In the genomic region with DNA sequence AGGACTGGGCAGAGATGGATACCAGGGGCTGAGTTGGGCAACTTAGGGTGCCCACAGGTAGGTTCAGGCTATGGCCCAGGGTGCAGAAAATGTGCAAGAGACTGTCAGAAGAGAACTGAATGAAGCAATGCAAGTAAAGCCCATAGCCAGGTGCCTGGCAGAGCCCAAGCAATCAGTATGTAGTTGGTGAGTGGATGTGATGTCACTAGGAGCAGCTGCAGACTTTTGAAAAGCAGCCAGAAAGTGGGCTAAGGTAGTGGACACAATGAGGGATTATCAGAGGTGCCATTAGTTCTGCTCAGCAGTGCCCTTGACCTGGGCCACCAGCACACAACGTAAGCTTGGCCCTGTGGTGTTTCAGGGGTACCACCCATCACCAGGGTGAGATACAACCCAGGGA, we compare ENCODE assay signal across 25 cellular contexts.
A peak's percentile ranks its signal among the peaks of the same experiment; 100 is the strongest.
DNase-seq lines count a peak whose midpoint lies in the region; ATAC-seq and TF ChIP-seq lines count a peak whose summit lies in the region.
"Had no signal": no experiment of that assay in that cellular context is flagged by ENCODE, and none has a peak within 500 bp of the region (broad histone marks: within the 10 kb centered on the region; RNA-seq: fewer than 3 reads in every experiment).

No MANE protein-coding gene starts in this region.

- H3K9me3 ChIP-seq in PC-9 (ENCODE audit: insufficient read depth, low read depth), result no peaks in the 10 kb centered on the region
- no peaks in the 10 kb centered on the region for H3K9me3 ChIP-seq in naive thymus-derived CD4-positive, alpha-beta T cell (ENCODE audit: control insufficient read depth in 2 of 3, low read length in 3 of 3)
- H3K9me3 ChIP-seq: ascending aorta, MG63, Peyer's patch had no signal

- H3K4me1 Mint-ChIP-seq in naive thymus-derived CD4-positive, alpha-beta T cell, result peaks cover 3 to 19% (median 14%) of the 10 kb centered on the region in 7 donors
- H3K4me1 Mint-ChIP-seq in activated CD4-positive, alpha-beta T cell treated with anti-CD3 and anti-CD28 coated beads, Interleukin-2, amount 10 ng/mL, durations not matched to agents 7 days and 5 days, result peaks cover 14% of the 10 kb centered on the region
- H3K4me1 Mint-ChIP-seq: activated T-helper 17 cell treated with anti-CD3 and anti-CD28 coated beads, Interleukin-2, amount 50 U/mL, for 72 hours; CD14-positive monocyte had no signal

- H4K20me1 ChIP-seq in PC-9 (ENCODE audit: insufficient read depth), result no peaks in the 10 kb centered on the region

- BruUV-seq in PC-9 (replicated peaks; lab: Mats Ljungman, UMichigan), result no TSS peak

- H3K27ac ChIP-seq in PC-9, result peak overlapping the region; percentile 67
- H3K27ac ChIP-seq in naive thymus-derived CD4-positive, alpha-beta T cell (ENCODE audit: low read depth, low read length), result no peak overlapping the region
- no peak overlapping the region for H3K27ac ChIP-seq in brain microvascular endothelial cell
- H3K27ac ChIP-seq: ascending aorta, Peyer's patch, skin epidermis, VCaP had no signal

- peaks cover 14% of the 10 kb centered on the region; the same call in 1 of the 2 replicates for H3F3A ChIP-seq in PC-9 (ENCODE audit: insufficient read depth, low read depth)

- intact Hi-C loops in PC-9 (cut with micrococcal nuclease; ENCODE audit: unreplicated experiment), result no loop called here
- intact Hi-C loops in naive thymus-derived CD4-positive, alpha-beta T cell (cut with micrococcal nuclease), result no loop called here

- no peaks in the 10 kb centered on the region for H3K79me2 ChIP-seq in PC-9 (ENCODE audit: low read depth)

- peak overlapping the region; percentile 67 for H3K4me2 ChIP-seq in PC-9

- DNase-seq in DMS79 (lab: John Stamatoyannopoulos, UW) (peak; percentile 46), NCI-H1105 treated with DMSO at 0.1 percent for 48 hours (lab: John Stamatoyannopoulos, UW) (peak; percentile 44), PC-9 (no peak), brain microvascular endothelial cell (no peak)
- DNase-seq in naive thymus-derived CD4-positive, alpha-beta T cell, result no peak
- DNase-seq in activated CD4-positive, alpha-beta T cell treated with anti-CD3 and anti-CD28 coated beads for 4 hours, result no peak
- DNase-seq in activated CD4-positive, alpha-beta T cell treated with anti-CD3 and anti-CD28 coated beads, Interleukin-2, amount 10 ng/mL, durations not matched to agents 7 days and 5 days, result no peak
- no peak for DNase-seq in activated CD4-positive, alpha-beta T cell treated with anti-CD3 and anti-CD28 coated beads for 1 hour
- DNase-seq: activated CD4-positive, alpha-beta T cell treated with anti-CD3 and anti-CD28 coated beads, Interleukin-2, amount 50 U/mL, for 4 hours; activated CD8-positive, alpha-beta memory T cell treated with anti-CD3 and anti-CD28 coated beads, Interleukin-2, amount 50 U/mL, for 48 hours; activated naive CD8-positive, alpha-beta T cell treated with anti-CD3 and anti-CD28 coated beads for 36 hours; GDM1; MG63; NCI-H1436 treated with DMSO at 0.1 percent for 48 hours; NCI-H446 treated with DMSO at 0.1 percent for 48 hours; Peyer's patch had no signal

- H3K4me3 ChIP-seq in PC-9 (no peak overlapping the region), brain microvascular endothelial cell (ENCODE audit: low read depth, low read length) (no peak overlapping the region)
- no peak overlapping the region for H3K4me3 ChIP-seq in naive thymus-derived CD4-positive, alpha-beta T cell (ENCODE audit: low read length)
- H3K4me3 ChIP-seq: ascending aorta, K562, lung, MG63, Peyer's patch, skin epidermis had no signal

- peaks cover 0 to 45% (median 4%) of the 10 kb centered on the region in 5 donors for H3K27me3 Mint-ChIP-seq in naive thymus-derived CD4-positive, alpha-beta T cell
- peaks cover 19% of the 10 kb centered on the region for H3K27me3 Mint-ChIP-seq in activated CD4-positive, alpha-beta T cell treated with anti-CD3 and anti-CD28 coated beads, Interleukin-2, amount 10 ng/mL, durations not matched to agents 7 days and 5 days
- H3K27me3 Mint-ChIP-seq: activated naive CD8-positive, alpha-beta T cell treated with anti-CD3 and anti-CD28 coated beads for 36 hours; type B pancreatic cell had no signal

- H3K27ac Mint-ChIP-seq in naive thymus-derived CD4-positive, alpha-beta T cell, result no peak overlapping the region
- H3K27ac Mint-ChIP-seq in activated CD4-positive, alpha-beta T cell treated with anti-CD3 and anti-CD28 coated beads, Interleukin-2, amount 10 ng/mL, durations not matched to agents 7 days and 5 days, result no peak overlapping the region
- H3K27ac Mint-ChIP-seq: activated naive CD8-positive, alpha-beta T cell treated with anti-CD3 and anti-CD28 coated beads for 36 hours; activated T-helper 17 cell treated with anti-CD3 and anti-CD28 coated beads, Interleukin-2, amount 50 U/mL, for 72 hours; T-helper 2 cell treated with Interferon-gamma antibody and Interleukin-4, amounts not matched to agents 5 μg/mL and 100 μg/mL, for 36 hours; type B pancreatic cell had no signal

- no peak overlapping the region for H3K4me3 Mint-ChIP-seq in naive thymus-derived CD4-positive, alpha-beta T cell
- H3K4me3 Mint-ChIP-seq in activated CD4-positive, alpha-beta T cell treated with anti-CD3 and anti-CD28 coated beads, Interleukin-2, amount 10 ng/mL, durations not matched to agents 7 days and 5 days, result no peak overlapping the region
- H3K4me3 Mint-ChIP-seq: activated naive CD8-positive, alpha-beta T cell treated with anti-CD3 and anti-CD28 coated beads for 36 hours; activated T-helper 17 cell treated with anti-CD3 and anti-CD28 coated beads, Interleukin-2, amount 50 U/mL, for 72 hours; CD14-positive monocyte; T-helper 2 cell treated with Interferon-gamma antibody and Interleukin-4, amounts not matched to agents 5 μg/mL and 100 μg/mL, for 36 hours; type B pancreatic cell had no signal

- H3K9me3 Mint-ChIP-seq in naive thymus-derived CD4-positive, alpha-beta T cell, result peaks cover 0 to 2% (median 0%) of the 10 kb centered on the region in 11 donors
- H3K9me3 Mint-ChIP-seq in activated CD4-positive, alpha-beta T cell treated with anti-CD3 and anti-CD28 coated beads, Interleukin-2, amount 10 ng/mL, durations not matched to agents 7 days and 5 days, result no peaks in the 10 kb centered on the region
- H3K9me3 Mint-ChIP-seq: activated naive CD8-positive, alpha-beta T cell treated with anti-CD3 and anti-CD28 coated beads for 36 hours; CD14-positive monocyte; T-helper 2 cell treated with Interferon-gamma antibody and Interleukin-4, amounts not matched to agents 5 μg/mL and 100 μg/mL, for 36 hours; type B pancreatic cell had no signal

- CTCF ChIA-PET in PC-9 (lab: Charles Lee), result no interaction called here
- CTCF ChIA-PET in naive thymus-derived CD4-positive, alpha-beta T cell (lab: Charles Lee), result no interaction called here
- CTCF ChIA-PET in activated CD4-positive, alpha-beta T cell treated with anti-CD3 and anti-CD28 coated beads, Interleukin-2, amount 10 ng/mL, durations not matched to agents 7 days and 5 days (lab: Charles Lee), result interaction anchor here (1.6 kb wide), 1 partner anchor 10 kb away, joined by 8 read pairs; no protein-coding TSS in a partner anchor

- no peak overlapping the region for H2AFZ ChIP-seq in PC-9

- H3K27me3 ChIP-seq in PC-9 (ENCODE audit: insufficient read depth, low read depth) (no peaks in the 10 kb centered on the region), brain microvascular endothelial cell (replicated peaks) (no peaks in the 10 kb centered on the region)
- H3K27me3 ChIP-seq in naive thymus-derived CD4-positive, alpha-beta T cell (ENCODE audit: control insufficient read depth in 2 of 2, insufficient read depth in 2 of 2, low read length in 2 of 2), result no peaks in the 10 kb centered on the region
- H3K27me3 ChIP-seq: ascending aorta, Peyer's patch had no signal

- POLR2A ChIA-PET in PC-9 (lab: Charles Lee; ENCODE audit: unreplicated experiment), result interaction anchor here (0.5 to 0.8 kb wide), 2 partner anchors 19 to 51 kb away, joined by 3 to 9 read pairs; no protein-coding TSS in a partner anchor
- POLR2A ChIA-PET in naive thymus-derived CD4-positive, alpha-beta T cell (lab: Charles Lee), result no interaction called here
- POLR2A ChIA-PET in activated CD4-positive, alpha-beta T cell treated with anti-CD3 and anti-CD28 coated beads, Interleukin-2, amount 10 ng/mL, durations not matched to agents 7 days and 5 days (lab: Charles Lee), result no interaction called here

- no peaks in the 10 kb centered on the region for H3K9me2 ChIP-seq in PC-9 (ENCODE audit: insufficient read depth)

- peaks cover 36% of the 10 kb centered on the region for H3K4me1 ChIP-seq in PC-9 (replicated peaks; ENCODE audit: insufficient read depth)
- no peaks in the 10 kb centered on the region for H3K4me1 ChIP-seq in naive thymus-derived CD4-positive, alpha-beta T cell (ENCODE audit: control insufficient read depth in 2 of 2, insufficient read depth in 2 of 2, low read length in 2 of 2)

- H3K36me3 Mint-ChIP-seq in naive thymus-derived CD4-positive, alpha-beta T cell, result no peaks in the 10 kb centered on the region
- H3K36me3 Mint-ChIP-seq in activated CD4-positive, alpha-beta T cell treated with anti-CD3 and anti-CD28 coated beads, Interleukin-2, amount 10 ng/mL, durations not matched to agents 7 days and 5 days (ENCODE audit: low read depth), result no peaks in the 10 kb centered on the region
- H3K36me3 Mint-ChIP-seq: activated naive CD8-positive, alpha-beta T cell treated with anti-CD3 and anti-CD28 coated beads for 36 hours; CD14-positive monocyte; type B pancreatic cell had no signal

- no peak for TF ChIP-seq CTCF in PC-9 (conservative IDR thresholded peaks at IDR 0.05)
- no peak for TF ChIP-seq CTCF in brain microvascular endothelial cell (IDR thresholded peaks at IDR 0.05; ENCODE audit: low read depth, low read length, missing control alignments)

- in situ Hi-C loops in brain microvascular endothelial cell (cut with HindIII; ENCODE audit: low pct_ligation_motif_present, low sequenced_read_pairs), result no loop called here

- peak; percentile 10 for ATAC-seq in naive thymus-derived CD4-positive, alpha-beta T cell
- ATAC-seq: activated T-helper 17 cell treated with anti-CD3 and anti-CD28 coated beads, Interleukin-2, amount 50 U/mL, for 72 hours; K562 had no signal

- H3K36me3 ChIP-seq in PC-9 (ENCODE audit: low read depth), result no peaks in the 10 kb centered on the region
- no peaks in the 10 kb centered on the region for H3K36me3 ChIP-seq in naive thymus-derived CD4-positive, alpha-beta T cell (ENCODE audit: control insufficient read depth in 2 of 3, insufficient read depth in 3 of 3, low read length in 3 of 3)
- no peaks in the 10 kb centered on the region for H3K36me3 ChIP-seq in brain microvascular endothelial cell (replicated peaks)
- H3K36me3 ChIP-seq: ascending aorta, MG63, Peyer's patch had no signal

Comparison
In these comparisons a context has a peak if more than half of its experiments do, and no peak if none do; other contexts are left out.
1. DNase-seq: peak in DMS79 (single experiment) and NCI-H1105 treated with DMSO at 0.1 percent for 48 hours (single experiment); none in PC-9 (0 of 2), naive thymus-derived CD4-positive, alpha-beta T cell (0 of 9), activated CD4-positive, alpha-beta T cell treated with anti-CD3 and anti-CD28 coated beads for 4 hours (0 of 2), activated CD4-positive, alpha-beta T cell treated with anti-CD3 and anti-CD28 coated beads, Interleukin-2, amount 10 ng/mL, durations not matched to agents 7 days and 5 days (single experiment), brain microvascular endothelial cell (single experiment) and activated CD4-positive, alpha-beta T cell treated with anti-CD3 and anti-CD28 coated beads for 1 hour (single experiment).